Comparison of ENCODE assay signal across 28 cellular contexts in the genomic region with DNA sequence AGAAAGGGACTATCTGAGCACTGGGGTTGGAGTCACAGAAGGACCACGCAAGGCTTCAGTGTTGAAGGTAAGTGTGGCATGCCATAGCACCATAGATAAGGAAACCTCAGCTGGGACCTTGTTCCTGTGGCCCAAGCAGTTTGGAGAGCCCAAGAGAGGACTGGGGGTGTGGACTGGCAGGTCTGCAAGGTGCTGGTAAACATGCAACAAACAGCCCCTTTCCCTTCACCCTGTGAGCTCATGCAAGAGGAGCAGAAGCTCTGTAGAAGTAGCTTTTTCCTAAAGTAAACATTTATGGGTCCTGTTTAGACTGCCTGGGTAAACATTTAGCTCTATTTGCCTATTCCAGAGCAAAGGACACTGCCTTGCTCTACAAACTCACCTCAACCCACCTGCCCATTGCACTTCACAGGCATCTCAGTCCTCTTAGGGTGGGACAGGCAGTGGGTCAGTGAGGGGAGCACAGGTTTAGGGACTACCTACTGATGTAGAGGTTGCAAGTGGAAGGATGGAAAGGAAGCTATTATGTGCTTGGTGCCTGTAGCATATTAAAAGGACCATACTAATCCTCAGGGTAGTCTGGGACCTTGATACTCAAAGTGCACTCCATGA.
"Had no signal": no experiment of that assay in that cellular context is flagged by ENCODE, and none has a peak within 500 bp of the region (broad histone marks: within the 10 kb centered on the region; RNA-seq: fewer than 3 reads in every experiment).

No MANE protein-coding gene starts in this region.

- H3K27ac ChIP-seq: ascending aorta, SJCRH30, SK-N-MC had no signal

- H3K36me3 ChIP-seq: SJCRH30 had no signal

- H3K4me3 ChIP-seq: ascending aorta, K562, SJCRH30, SK-N-MC had no signal

- H3K4me1 Mint-ChIP-seq: activated CD4-positive, alpha-beta T cell treated with anti-CD3 and anti-CD28 coated beads for 36 hours; activated CD4-positive, alpha-beta T cell treated with anti-CD3 and anti-CD28 coated beads, Interleukin-2, amount 10 ng/mL, durations not matched to agents 7 days and 5 days; activated naive CD4-positive, alpha-beta T cell treated with anti-CD3 and anti-CD28 coated beads, Interleukin-2, amount 50 U/mL, for 24 hours; activated naive CD8-positive, alpha-beta T cell treated with anti-CD3 and anti-CD28 coated beads, Interleukin-2, amount 10 ng/mL, durations not matched to agents 7 days and 5 days had no signal

- H3K27me3 ChIP-seq: ascending aorta, SJCRH30 had no signal

- H3K4me3 Mint-ChIP-seq: activated CD4-positive, alpha-beta T cell treated with anti-CD3 and anti-CD28 coated beads for 36 hours; activated CD4-positive, alpha-beta T cell treated with anti-CD3 and anti-CD28 coated beads, Interleukin-2, amount 10 ng/mL, durations not matched to agents 7 days and 5 days; activated CD8-positive, alpha-beta T cell treated with anti-CD3 and anti-CD28 coated beads, Interleukin-2, amount 10 ng/mL, durations not matched to agents 7 days and 5 days; activated naive CD4-positive, alpha-beta T cell treated with anti-CD3 and anti-CD28 coated beads, Interleukin-2, amount 50 U/mL, for 24 hours; activated naive CD8-positive, alpha-beta T cell treated with anti-CD3 and anti-CD28 coated beads, Interleukin-2, amount 10 ng/mL, durations not matched to agents 7 days and 5 days; activated T-cell treated with anti-CD3 and anti-CD28 coated beads, Interleukin-2, amount 50 U/mL, for 24 hours had no signal

- DNase-seq: activated CD4-positive, alpha-beta T cell treated with anti-CD3 and anti-CD28 coated beads for 36 hours; activated CD4-positive, alpha-beta T cell treated with anti-CD3 and anti-CD28 coated beads, Interleukin-2, amount 10 ng/mL, durations not matched to agents 7 days and 5 days; activated CD4-positive, alpha-beta T cell treated with anti-CD3 and anti-CD28 coated beads, Interleukin-2, amount 50 U/mL, for 48 hours; activated CD8-positive, alpha-beta T cell treated with anti-CD3 and anti-CD28 coated beads, Interleukin-2, amount 10 ng/mL, durations not matched to agents 7 days and 5 days; activated gamma-delta T cell; activated naive CD4-positive, alpha-beta T cell treated with Interleukin-2 at 50 U/mL for 16 hours; activated naive CD8-positive, alpha-beta T cell treated with anti-CD3 and anti-CD28 coated beads, Interleukin-2, amount 10 ng/mL, durations not matched to agents 7 days and 5 days; activated T-cell treated with anti-CD3 and anti-CD28 coated beads, Interleukin-2, amount 50 U/mL, for 24 hours; amygdala; NCI-H1105; NCI-H1417 treated with DMSO at 0.1 percent for 48 hours; NCI-H187 treated with DMSO at 0.1 percent for 48 hours; NCI-H2171 treated with DMSO at 0.1 percent for 48 hours; NCI-H2227 treated with DMSO at 0.1 percent for 48 hours; NCI-H446; NCI-H524; NCI-H69; NCI-H82; SHP77; SJCRH30; T1000 had no signal

- ATAC-seq: activated CD4-positive, alpha-beta T cell treated with anti-CD3 and anti-CD28 coated beads for 36 hours; activated CD4-positive, CD25-positive, alpha-beta regulatory T cell treated with anti-CD3 and anti-CD28 coated beads, Interleukin-2, amount 50 U/mL, for 24 hours; activated CD8-positive, alpha-beta T cell treated with anti-CD3 and anti-CD28 coated beads, Interleukin-2, amount 10 ng/mL, durations not matched to agents 7 days and 5 days; K562; Panc1 had no signal

- H3K4me1 ChIP-seq: ascending aorta, SJCRH30 had no signal

- H3K27ac Mint-ChIP-seq: activated CD4-positive, alpha-beta T cell treated with anti-CD3 and anti-CD28 coated beads for 36 hours; activated CD4-positive, alpha-beta T cell treated with anti-CD3 and anti-CD28 coated beads, Interleukin-2, amount 10 ng/mL, durations not matched to agents 7 days and 5 days; activated CD8-positive, alpha-beta T cell treated with anti-CD3 and anti-CD28 coated beads, Interleukin-2, amount 10 ng/mL, durations not matched to agents 7 days and 5 days; activated naive CD4-positive, alpha-beta T cell treated with anti-CD3 and anti-CD28 coated beads, Interleukin-2, amount 50 U/mL, for 24 hours; activated naive CD8-positive, alpha-beta T cell treated with anti-CD3 and anti-CD28 coated beads, Interleukin-2, amount 10 ng/mL, durations not matched to agents 7 days and 5 days; activated T-cell treated with anti-CD3 and anti-CD28 coated beads, Interleukin-2, amount 50 U/mL, for 24 hours; activated T-helper 2 cell treated with anti-CD3 and anti-CD28 coated beads, Interferon-gamma antibody, Interleukin-2, Interleukin-4, amounts not matched to agents 10 μg/mL and 5 μg/mL and 100 μg/mL, durations not matched to agents 14 hours and 24 hours and 36 hours had no signal
